8 cellular contexts compared by ENCODE assay signal in genomic region chr20:50919567-50919966, GRCh38. TPM values are rescaled to one million over a fixed set of nuclear protein-coding genes. Genes with fewer than 3 reads are reported as not detected.
DNase-seq lines count a peak whose midpoint lies in the region; ATAC-seq, FAIRE-seq and TF ChIP-seq lines count a peak whose summit lies in the region.

No MANE protein-coding gene starts in this region.

- H3K27ac Mint-ChIP-seq in stimulated activated naive CD8-positive, alpha-beta T cell treated with anti-CD3 and anti-CD28 coated beads, Interleukin-15, Interleukin-2, amounts not matched to agents 100 ng/mL and 50 ng/mL, for 24 hours: peak overlapping the region; percentile 47
- peak overlapping the region in 1 of 2 donors; percentile 24 for H3K27ac Mint-ChIP-seq in stimulated activated naive CD8-positive, alpha-beta T cell treated with anti-CD3 and anti-CD28 coated beads, Interleukin-15, amount 100 ng/mL, for 72 hours
- peak overlapping the region; percentile 48 for H3K27ac Mint-ChIP-seq in activated T-helper 1 cell treated with anti-CD3 and anti-CD28 coated beads, Interleukin-12 subunit alpha, Interleukin-12 subunit beta, Interleukin-2, Interleukin-4 antibody, amounts not matched to agents 30 ng/mL and 10 ng/mL and 1 ng/mL, durations not matched to agents 14 hours and 24 hours and 36 hours

- H3K36me3 Mint-ChIP-seq in stimulated activated naive CD8-positive, alpha-beta T cell treated with anti-CD3 and anti-CD28 coated beads, Interleukin-15, Interleukin-2, amounts not matched to agents 100 ng/mL and 50 ng/mL, for 24 hours (ENCODE audit: low read depth): peaks cover 54% of the 10 kb centered on the region
- peaks cover 22% of the 10 kb centered on the region for H3K36me3 Mint-ChIP-seq in activated T-helper 1 cell treated with anti-CD3 and anti-CD28 coated beads, Interleukin-12 subunit alpha, Interleukin-12 subunit beta, Interleukin-2, Interleukin-4 antibody, amounts not matched to agents 30 ng/mL and 10 ng/mL and 1 ng/mL, durations not matched to agents 14 hours and 24 hours and 36 hours (ENCODE audit: low read depth)

- no peaks in the 10 kb centered on the region for H3K9me3 Mint-ChIP-seq in stimulated activated naive CD8-positive, alpha-beta T cell treated with anti-CD3 and anti-CD28 coated beads, Interleukin-15, Interleukin-2, amounts not matched to agents 100 ng/mL and 50 ng/mL, for 24 hours
- H3K9me3 Mint-ChIP-seq in stimulated activated naive CD8-positive, alpha-beta T cell treated with anti-CD3 and anti-CD28 coated beads, Interleukin-15, amount 100 ng/mL, for 72 hours: no peaks in the 10 kb centered on the region
- no peaks in the 10 kb centered on the region for H3K9me3 Mint-ChIP-seq in activated T-helper 1 cell treated with anti-CD3 and anti-CD28 coated beads, Interleukin-12 subunit alpha, Interleukin-12 subunit beta, Interleukin-2, Interleukin-4 antibody, amounts not matched to agents 30 ng/mL and 10 ng/mL and 1 ng/mL, durations not matched to agents 14 hours and 24 hours and 36 hours

- H3K4me3 Mint-ChIP-seq in stimulated activated naive CD8-positive, alpha-beta T cell treated with anti-CD3 and anti-CD28 coated beads, Interleukin-15, Interleukin-2, amounts not matched to agents 100 ng/mL and 50 ng/mL, for 24 hours: no peak overlapping the region
- no peak overlapping the region for H3K4me3 Mint-ChIP-seq in stimulated activated naive CD8-positive, alpha-beta T cell treated with anti-CD3 and anti-CD28 coated beads, Interleukin-15, amount 100 ng/mL, for 72 hours
- no peak overlapping the region for H3K4me3 Mint-ChIP-seq in activated T-helper 1 cell treated with anti-CD3 and anti-CD28 coated beads, Interleukin-12 subunit alpha, Interleukin-12 subunit beta, Interleukin-2, Interleukin-4 antibody, amounts not matched to agents 30 ng/mL and 10 ng/mL and 1 ng/mL, durations not matched to agents 14 hours and 24 hours and 36 hours

- no peak for FAIRE-seq in kidney (lab: Jason Lieb, UNC)

- H3K9me3 ChIP-seq in kidney (ENCODE audit: control insufficient read depth in 1 of 2, low read length in 2 of 2) (no peaks in the 10 kb centered on the region), aorta (ENCODE audit: control insufficient read depth, low read length) (no peaks in the 10 kb centered on the region)

- H3K36me3 ChIP-seq in kidney (ENCODE audit: control insufficient read depth in 1 of 2, insufficient read depth in 2 of 2, low read length in 2 of 2) (no peaks in the 10 kb centered on the region), aorta (ENCODE audit: control insufficient read depth in 1 of 2, insufficient read depth in 2 of 2, low read length in 1 of 2) (no peaks in the 10 kb centered on the region)

- H3K27me3 ChIP-seq in aorta (ENCODE audit: control insufficient read depth in 1 of 2, insufficient read depth in 2 of 2, low read length in 1 of 2): no peaks in the 10 kb centered on the region

- H3K9ac ChIP-seq in kidney (ENCODE audit: low read length in 2 of 2): no peak overlapping the region

- peaks cover 89% of the 10 kb centered on the region for H3K4me1 Mint-ChIP-seq in stimulated activated naive CD8-positive, alpha-beta T cell treated with anti-CD3 and anti-CD28 coated beads, Interleukin-15, Interleukin-2, amounts not matched to agents 100 ng/mL and 50 ng/mL, for 24 hours (ENCODE audit: low read depth)
- peaks cover 90% of the 10 kb centered on the region for H3K4me1 Mint-ChIP-seq in stimulated activated naive CD8-positive, alpha-beta T cell treated with anti-CD3 and anti-CD28 coated beads, Interleukin-15, amount 100 ng/mL, for 72 hours
- H3K4me1 Mint-ChIP-seq in activated T-helper 1 cell treated with anti-CD3 and anti-CD28 coated beads, Interleukin-12 subunit alpha, Interleukin-12 subunit beta, Interleukin-2, Interleukin-4 antibody, amounts not matched to agents 30 ng/mL and 10 ng/mL and 1 ng/mL, durations not matched to agents 14 hours and 24 hours and 36 hours (ENCODE audit: low read depth): peaks cover 56% of the 10 kb centered on the region

- H3K27ac ChIP-seq in kidney (ENCODE audit: low read depth in 2 of 2, low read length in 2 of 2) (no peak overlapping the region), aorta (ENCODE audit: low read depth in 1 of 2, low read length in 2 of 2) (no peak overlapping the region)

- no peak overlapping the region for H3K4me3 ChIP-seq in kidney (ENCODE audit: low read length in 2 of 2)
- H3K4me3 ChIP-seq in aorta (ENCODE audit: low read length in 2 of 2): no peak overlapping the region

- 65 to 68% methylated on average over 6 of the region's 6 CpGs for WGBS in aorta, 2 donors

- ATAC-seq in stimulated activated naive CD8-positive, alpha-beta T cell treated with anti-CD3 and anti-CD28 coated beads, Interleukin-15, amount 100 ng/mL, for 72 hours: no peak
- ATAC-seq in aorta (ENCODE audit: low FRiP score): no peak

- no peak for TF ChIP-seq CTCF in kidney (IDR thresholded peaks at IDR 0.05; ENCODE audit: borderline replicate concordance, extremely low read depth, insufficient read depth)

- intact Hi-C loops in activated T-helper 1 cell treated with anti-CD3 and anti-CD28 coated beads, Interleukin-12 subunit alpha, Interleukin-12 subunit beta, Interleukin-2, Interleukin-4 antibody, amounts not matched to agents 30 ng/mL and 10 ng/mL and 1 ng/mL, durations not matched to agents 14 hours and 24 hours and 36 hours (cut with micrococcal nuclease): no loop called here
- intact Hi-C loops in kidney (cut with DNase I): no loop called here
- intact Hi-C loops in aorta (cut with DNase I): no loop called here

- DNase-seq in stimulated activated naive CD8-positive, alpha-beta T cell treated with anti-CD3 and anti-CD28 coated beads, Interleukin-15, amount 100 ng/mL, for 72 hours: no peak
- DNase-seq in activated T-helper 1 cell treated with anti-CD3 and anti-CD28 coated beads, Interleukin-12 subunit alpha, Interleukin-12 subunit beta, Interleukin-2, Interleukin-4 antibody, amounts not matched to agents 30 ng/mL and 10 ng/mL and 1 ng/mL, durations not matched to agents 14 hours and 24 hours and 36 hours (ENCODE audit: low spot score): no peak
- DNase-seq in kidney (peak; percentile 82), aorta (peak; percentile 63 to 84), NCI-H1048 (lab: John Stamatoyannopoulos, UW) (no peak), T1000 (lab: John Stamatoyannopoulos, UW) (no peak), NCI-H1694 treated with DMSO at 0.1 percent for 48 hours (lab: John Stamatoyannopoulos, UW) (no peak)

- H3K4me1 ChIP-seq in kidney (ENCODE audit: control insufficient read depth in 1 of 2, insufficient read depth in 1 of 2, low read depth in 1 of 2, low read length in 2 of 2): peaks cover 14 to 25% of the 10 kb centered on the region in 2 donors
- H3K4me1 ChIP-seq in aorta (ENCODE audit: control insufficient read depth in 1 of 2, insufficient read depth in 2 of 2, low read length in 2 of 2): peaks cover 2 to 9% of the 10 kb centered on the region in 2 donors

- H3K27me3 Mint-ChIP-seq in stimulated activated naive CD8-positive, alpha-beta T cell treated with anti-CD3 and anti-CD28 coated beads, Interleukin-15, Interleukin-2, amounts not matched to agents 100 ng/mL and 50 ng/mL, for 24 hours: no peaks in the 10 kb centered on the region
- no peaks in the 10 kb centered on the region for H3K27me3 Mint-ChIP-seq in stimulated activated naive CD8-positive, alpha-beta T cell treated with anti-CD3 and anti-CD28 coated beads, Interleukin-15, amount 100 ng/mL, for 72 hours
- H3K27me3 Mint-ChIP-seq in activated T-helper 1 cell treated with anti-CD3 and anti-CD28 coated beads, Interleukin-12 subunit alpha, Interleukin-12 subunit beta, Interleukin-2, Interleukin-4 antibody, amounts not matched to agents 30 ng/mL and 10 ng/mL and 1 ng/mL, durations not matched to agents 14 hours and 24 hours and 36 hours (ENCODE audit: insufficient read depth): no peaks in the 10 kb centered on the region

RNA-seq across cellular contexts. Expression of gene ADNP, which starts 11.7 kb away (rescaled TPM):
- total RNA-seq in activated T-helper 1 cell treated with anti-CD3 and anti-CD28 coated beads, Interleukin-12 subunit alpha, Interleukin-12 subunit beta, Interleukin-2, Interleukin-4 antibody, amounts not matched to agents 30 ng/mL and 10 ng/mL and 1 ng/mL, durations not matched to agents 14 hours and 24 hours and 36 hours: 77.4 and 85.8 TPM in 2 replicates
- total RNA-seq in kidney: 66.7 TPM
- polyA plus RNA-seq in kidney (ENCODE audit: insufficient read depth, low read depth, low replicate concordance): 32.0 TPM
- 10 to 100 TPM; 48.1 to 61.4 TPM for total RNA-seq in aorta
- 10 to 100 TPM in 1 of 2 donors, 1 to 10 TPM in 1; 9.4 to 29.8 TPM for polyA plus RNA-seq in aorta

RNA-seq across cellular contexts. Expression of gene DPM1, which starts 38.8 kb away (rescaled TPM):
- total RNA-seq in activated T-helper 1 cell treated with anti-CD3 and anti-CD28 coated beads, Interleukin-12 subunit alpha, Interleukin-12 subunit beta, Interleukin-2, Interleukin-4 antibody, amounts not matched to agents 30 ng/mL and 10 ng/mL and 1 ng/mL, durations not matched to agents 14 hours and 24 hours and 36 hours: 54.6 and 61.2 TPM in 2 replicates
- 32.4 TPM for total RNA-seq in kidney
- 53.2 TPM for polyA plus RNA-seq in kidney (ENCODE audit: insufficient read depth, low read depth, low replicate concordance)
- 10 to 100 TPM; 29.6 to 35.8 TPM for total RNA-seq in aorta
- polyA plus RNA-seq in aorta: 10 to 100 TPM; 54.5 to 59.0 TPM

RNA-seq across cellular contexts. Expression of gene MOCS3, which starts 39.1 kb away (rescaled TPM):
- total RNA-seq in activated T-helper 1 cell treated with anti-CD3 and anti-CD28 coated beads, Interleukin-12 subunit alpha, Interleukin-12 subunit beta, Interleukin-2, Interleukin-4 antibody, amounts not matched to agents 30 ng/mL and 10 ng/mL and 1 ng/mL, durations not matched to agents 14 hours and 24 hours and 36 hours: 6.2 and 6.7 TPM in 2 replicates
- total RNA-seq in kidney: 5.1 TPM
- polyA plus RNA-seq in kidney (ENCODE audit: insufficient read depth, low read depth, low replicate concordance): 1.9 TPM
- total RNA-seq in aorta: 1 to 10 TPM; 2.7 to 3.2 TPM
- polyA plus RNA-seq in aorta: 1 to 10 TPM; 1.0 to 2.6 TPM

Comparison
In these comparisons a context has a peak if more than half of its experiments do, and no peak if none do; other contexts are left out.
1. DNase-seq: peak in kidney (single experiment) and aorta (2 of 2); none in stimulated activated naive CD8-positive, alpha-beta T cell treated with anti-CD3 and anti-CD28 coated beads, Interleukin-15, amount 100 ng/mL, for 72 hours (0 of 2), activated T-helper 1 cell treated with anti-CD3 and anti-CD28 coated beads, Interleukin-12 subunit alpha, Interleukin-12 subunit beta, Interleukin-2, Interleukin-4 antibody, amounts not matched to agents 30 ng/mL and 10 ng/mL and 1 ng/mL, durations not matched to agents 14 hours and 24 hours and 36 hours (single experiment), NCI-H1048 (single experiment), T1000 (single experiment) and NCI-H1694 treated with DMSO at 0.1 percent for 48 hours (single experiment).